Comparison of ENCODE assay signal across 12 cellular contexts in genomic region chr10:1045415-1045814, GRCh38. TPM values are rescaled to one million over a fixed set of nuclear protein-coding genes. Genes with fewer than 3 reads are reported as not detected.
DNase-seq lines count a peak whose midpoint lies in the region; ATAC-seq, FAIRE-seq and TF ChIP-seq lines count a peak whose summit lies in the region.
"Had no signal": no experiment of that assay in that cellular context is flagged by ENCODE, and none has a peak within 500 bp of the region (broad histone marks: within the 10 kb centered on the region; RNA-seq: fewer than 3 reads in every experiment).

No MANE protein-coding gene starts in this region.

- H4K91ac ChIP-seq in neuronal stem cell (ENCODE audit: low read depth, low read length, poor library complexity): no peak overlapping the region

- H3K9me3 ChIP-seq in Loucy (ENCODE audit: insufficient read depth, low read depth, low read length) (no peaks in the 10 kb centered on the region), neuronal stem cell (replicated peaks in 1 of 2; ENCODE audit: control insufficient read depth in 2 of 2, insufficient read depth in 1 of 2, low read depth in 1 of 2, low read length in 2 of 2) (peaks cover 0 to 1% of the 10 kb centered on the region in 2 donors)
- H3K9me3 ChIP-seq: prostate gland, SJCRH30 had no signal

- H2AFZ ChIP-seq in Loucy (ENCODE audit: low read length) (no peak overlapping the region), neuronal stem cell (ENCODE audit: low read length) (no peak overlapping the region)

- no peak overlapping the region for H2BK120ac ChIP-seq in neuronal stem cell (ENCODE audit: low read depth, low read length)

- peak overlapping the region; percentile 89 for H3K4me2 ChIP-seq in Loucy (ENCODE audit: low read depth, low read length, poor library complexity, severe bottlenecking)
- no peak overlapping the region for H3K4me2 ChIP-seq in neuronal stem cell (ENCODE audit: insufficient read depth, low read length, poor library complexity, severe bottlenecking)

- no peak overlapping the region for H2BK15ac ChIP-seq in neuronal stem cell (ENCODE audit: low read length)

- H3K36me3 Mint-ChIP-seq in Calu3 (ENCODE audit: insufficient read depth, unreplicated experiment): peaks cover 88% of the 10 kb centered on the region
- peaks cover 64% of the 10 kb centered on the region for H3K36me3 Mint-ChIP-seq in central memory CD8-positive, alpha-beta T cell (ENCODE audit: insufficient read depth)

- no peak overlapping the region for H3K23ac ChIP-seq in neuronal stem cell (ENCODE audit: low read depth, low read length, poor library complexity)

- H3K36me3 ChIP-seq in Loucy (ENCODE audit: insufficient read depth, low read length) (peaks cover 30% of the 10 kb centered on the region), neuronal stem cell (replicated peaks in 1 of 2; ENCODE audit: control insufficient read depth in 2 of 2, insufficient read depth in 2 of 2, low read length in 2 of 2) (peaks cover 19 to 72% of the 10 kb centered on the region in 2 donors)
- H3K36me3 ChIP-seq: prostate gland had no signal

- peak overlapping the region; percentile 74 for H3K27ac Mint-ChIP-seq in Calu3 (ENCODE audit: unreplicated experiment)
- peak overlapping the region; percentile 88 for H3K27ac Mint-ChIP-seq in central memory CD8-positive, alpha-beta T cell (ENCODE audit: low read depth)

- ATAC-seq in central memory CD8-positive, alpha-beta T cell (replicated peaks; ENCODE audit: extremely low read depth, poor library complexity, severe bottlenecking): no peak

- peaks cover 34% of the 10 kb centered on the region for H3K4me1 Mint-ChIP-seq in Calu3 (ENCODE audit: low read depth, unreplicated experiment)
- peaks cover 39% of the 10 kb centered on the region for H3K4me1 Mint-ChIP-seq in central memory CD8-positive, alpha-beta T cell

- H3K18ac ChIP-seq in neuronal stem cell (ENCODE audit: low read length): no peak overlapping the region

- DNase-seq in Calu3 (no peak), neuronal stem cell (ENCODE audit: low spot score) (no peak), NCI-H774 (lab: John Stamatoyannopoulos, UW) (no peak), SK-N-DZ (ENCODE audit: low spot score) (no peak), frontal cortex (ENCODE audit: low spot score in 2 of 2) (no peak), cortex of kidney (lab: John Stamatoyannopoulos, UW) (no peak)
- DNase-seq in central memory CD8-positive, alpha-beta T cell (ENCODE audit: low spot score in 2 of 2): no peak
- DNase-seq: NCI-H2029 treated with DMSO at 0.1 percent for 48 hours, SJCRH30 had no signal

- no peak overlapping the region for H4K8ac ChIP-seq in neuronal stem cell (ENCODE audit: low read depth, low read length)

- H3K79me2 ChIP-seq in Loucy (ENCODE audit: insufficient read depth, low read length): peaks cover 84% of the 10 kb centered on the region

- H3K79me1 ChIP-seq in neuronal stem cell (ENCODE audit: low read depth, low read length): no peaks in the 10 kb centered on the region

- peak overlapping the region; percentile 57 for H3K4me3 Mint-ChIP-seq in Calu3 (ENCODE audit: low read depth, unreplicated experiment)
- peak overlapping the region; percentile 75 for H3K4me3 Mint-ChIP-seq in central memory CD8-positive, alpha-beta T cell

- H3K27ac ChIP-seq in neuronal stem cell (replicated peaks; ENCODE audit: low read length): no peak overlapping the region
- H3K27ac ChIP-seq: prostate gland, SJCRH30 had no signal

- CTCF ChIA-PET in Calu3 (lab: Charles Lee): interaction anchor here (0.5 to 0.6 kb wide), 2 partner anchors 143 to 589 kb away, joined by 3 to 4 read pairs; no protein-coding TSS in a partner anchor

- H3K14ac ChIP-seq in neuronal stem cell (ENCODE audit: low read length): no peak overlapping the region

- no peak overlapping the region for H3K4ac ChIP-seq in neuronal stem cell (ENCODE audit: low read length)

- H3K27me3 ChIP-seq in Loucy (ENCODE audit: insufficient read depth, low read length, poor library complexity, severe bottlenecking): peaks cover 4% of the 10 kb centered on the region
- no peaks in the 10 kb centered on the region for H3K27me3 ChIP-seq in neuronal stem cell (ENCODE audit: control insufficient read depth in 3 of 3, insufficient read depth in 3 of 3, low read depth in 1 of 3, low read length in 3 of 3)
- H3K27me3 ChIP-seq: SJCRH30 had no signal

- no peaks in the 10 kb centered on the region for H3K27me3 Mint-ChIP-seq in Calu3 (ENCODE audit: unreplicated experiment)
- no peaks in the 10 kb centered on the region for H3K27me3 Mint-ChIP-seq in central memory CD8-positive, alpha-beta T cell

- intact Hi-C loops in Calu3 (cut with micrococcal nuclease; ENCODE audit: unreplicated experiment): no loop called here

- H3K9ac ChIP-seq in Loucy (ENCODE audit: low read depth, low read length, poor library complexity, severe bottlenecking): peak overlapping the region; percentile 75
- H3K9ac ChIP-seq in neuronal stem cell (ENCODE audit: low read depth, low read length, poor library complexity): no peak overlapping the region

- BruUV-seq in Calu3 (replicated peaks; lab: Mats Ljungman, UMichigan): no TSS peak

- H3K9me3 Mint-ChIP-seq in Calu3 (ENCODE audit: low read depth, unreplicated experiment): no peaks in the 10 kb centered on the region
- H3K9me3 Mint-ChIP-seq in central memory CD8-positive, alpha-beta T cell: no peaks in the 10 kb centered on the region

- peaks cover 20% of the 10 kb centered on the region for H3F3A ChIP-seq in Loucy (ENCODE audit: low read depth)

- TF ChIP-seq CTCF in Calu3 (IDR thresholded peaks at IDR 0.05; ENCODE audit: unreplicated experiment) (no peak), Loucy (conservative IDR thresholded peaks at IDR 0.05; ENCODE audit: low read length) (no peak)

- no peaks in the 10 kb centered on the region for H3K9me2 ChIP-seq in Loucy (replicated peaks; ENCODE audit: low read depth, low read length)

- H3K4me1 ChIP-seq in Loucy (ENCODE audit: insufficient read depth, low read length, poor library complexity, severe bottlenecking) (peaks cover 53% of the 10 kb centered on the region), neuronal stem cell (ENCODE audit: control insufficient read depth in 2 of 2, insufficient read depth in 1 of 2, low read depth in 1 of 2, low read length in 2 of 2) (peaks cover 9 to 13% of the 10 kb centered on the region in 2 donors)
- H3K4me1 ChIP-seq: SJCRH30 had no signal

- WGBS in neuronal stem cell (ENCODE audit: extremely low coverage in 2 of 2, insufficient read length in 2 of 2, insufficient replicate concordance in 1 of 2), 2 donors: no CpG with 5 or more reads among the region's 6 CpGs

- FAIRE-seq in frontal cortex (lab: Jason Lieb, UNC): no peak

- H2AK5ac ChIP-seq in neuronal stem cell (ENCODE audit: low read depth, low read length): no peak overlapping the region

- H2BK5ac ChIP-seq in neuronal stem cell (ENCODE audit: low read length): no peak overlapping the region

- H3K4me3 ChIP-seq in Loucy (ENCODE audit: low read length, poor library complexity, severe bottlenecking) (peak overlapping the region; percentile 75), neuronal stem cell (ENCODE audit: low read length in 2 of 2) (peak overlapping the region; percentile 5 to 51)
- H3K4me3 ChIP-seq: prostate gland, SJCRH30 had no signal

- no peak overlapping the region for H2BK12ac ChIP-seq in neuronal stem cell (ENCODE audit: low read length)

- H4K20me1 ChIP-seq in Loucy (ENCODE audit: insufficient read depth, low read length, poor library complexity, severe bottlenecking): peaks cover 79% of the 10 kb centered on the region

RNA-seq across cellular contexts. Expression of gene IDI1, which starts 3.5 kb away (rescaled TPM):
- total RNA-seq in Calu3 (2022) (101 and 108 TPM in 2 replicates), frontal cortex (160 TPM)
- polyA plus RNA-seq in neuronal stem cell (2013, experiment 1 of 2): 161 TPM
- 163 TPM for polyA plus RNA-seq in neuronal stem cell (2013, experiment 2 of 2)
- polyA plus RNA-seq in SK-N-DZ (2014; cell fraction: cytosol; rRNA removed): 249 and 253 TPM in 2 replicates
- polyA plus RNA-seq in SK-N-DZ (2014; cell fraction: nucleus; rRNA removed): 208 TPM in 2 replicates

RNA-seq across cellular contexts. Expression of gene WDR37, which starts 10.8 kb away (rescaled TPM):
- total RNA-seq in Calu3 (2022) (16.1 and 17.8 TPM in 2 replicates), frontal cortex (32.6 TPM)
- polyA plus RNA-seq in neuronal stem cell (2013, experiment 1 of 2): 7.2 TPM
- polyA plus RNA-seq in neuronal stem cell (2013, experiment 2 of 2): 7.3 TPM
- 11.5 and 13.5 TPM in 2 replicates for polyA plus RNA-seq in SK-N-DZ (2014; cell fraction: cytosol; rRNA removed)
- polyA plus RNA-seq in SK-N-DZ (2014; cell fraction: nucleus; rRNA removed): 11.3 and 13.9 TPM in 2 replicates

RNA-seq across cellular contexts. Expression of gene IDI2, which starts 19.8 kb away (rescaled TPM):
- not detected in 2 replicates for total RNA-seq in Calu3 (2022)
- 0.03 TPM for polyA plus RNA-seq in neuronal stem cell (2013, experiment 1 of 2)
- not detected for polyA plus RNA-seq in neuronal stem cell (2013, experiment 2 of 2)
- polyA plus RNA-seq in SK-N-DZ (2014; cell fraction: cytosol; rRNA removed): not detected in 2 replicates
- not detected in 2 replicates for polyA plus RNA-seq in SK-N-DZ (2014; cell fraction: nucleus; rRNA removed)
- total RNA-seq in frontal cortex: not detected
- total RNA-seq: dermis microvascular lymphatic vessel endothelial cell, prostate gland, SJCRH30 had no signal

RNA-seq across cellular contexts. Expression of gene GTPBP4, which starts 57.2 kb away (rescaled TPM):
- total RNA-seq in Calu3 (2022) (123 and 128 TPM in 2 replicates), frontal cortex (21.6 TPM)
- 29.3 TPM for polyA plus RNA-seq in neuronal stem cell (2013, experiment 1 of 2)
- polyA plus RNA-seq in neuronal stem cell (2013, experiment 2 of 2): 27.7 TPM
- 63.1 and 76.5 TPM in 2 replicates for polyA plus RNA-seq in SK-N-DZ (2014; cell fraction: cytosol; rRNA removed)
- 63.2 and 132 TPM in 2 replicates for polyA plus RNA-seq in SK-N-DZ (2014; cell fraction: nucleus; rRNA removed)
